ENCODE assay signal across 12 cellular contexts in the genomic region with DNA sequence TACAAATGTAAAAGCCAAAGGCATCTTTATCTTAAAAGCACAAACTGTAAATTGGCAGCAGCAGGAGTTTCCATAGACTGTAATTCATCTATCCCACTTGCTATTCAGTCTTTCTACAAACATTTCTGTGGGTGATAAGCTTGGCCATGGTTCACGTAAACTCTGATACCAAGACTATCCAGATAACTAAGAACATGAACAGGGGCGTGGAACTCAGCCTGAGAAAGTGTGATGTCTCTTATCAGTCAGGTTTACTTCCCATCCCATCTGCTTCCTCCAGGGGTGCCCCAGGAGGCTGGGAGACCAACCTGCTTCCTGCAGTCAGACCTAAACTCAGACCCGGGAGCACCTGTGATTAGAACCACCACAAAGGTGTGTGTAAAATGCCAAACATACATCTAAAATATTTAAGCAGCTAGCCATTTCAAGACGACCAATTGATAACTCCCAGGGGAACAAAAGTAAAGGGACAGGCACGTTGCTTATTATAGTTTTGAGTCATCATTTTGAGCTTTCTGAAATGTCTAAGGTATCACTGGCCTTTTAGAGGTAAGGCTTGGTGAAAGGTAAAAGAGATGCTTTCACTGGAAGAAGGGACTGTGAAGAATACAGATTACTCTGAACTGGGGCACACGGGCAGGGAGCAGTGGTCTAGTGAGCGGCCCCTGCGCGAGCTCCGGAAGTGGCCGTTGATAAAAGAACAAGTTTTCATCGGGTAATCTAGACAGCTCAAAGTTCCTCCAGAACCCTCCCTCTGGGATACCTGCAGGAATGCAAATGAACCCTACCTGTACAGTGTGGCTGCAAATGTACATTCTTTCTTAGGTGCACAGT. TPM values are rescaled to one million over a fixed set of nuclear protein-coding genes. Genes with fewer than 3 reads are reported as not detected.
DNase-seq lines count a peak whose midpoint lies in the region; ATAC-seq and TF ChIP-seq lines count a peak whose summit lies in the region.
"Had no signal": no experiment of that assay in that cellular context is flagged by ENCODE, and none has a peak within 500 bp of the region (broad histone marks: within the 10 kb centered on the region; RNA-seq: fewer than 3 reads in every experiment).

No MANE protein-coding gene starts in this region.

- no peaks in the 10 kb centered on the region for H3K79me2 ChIP-seq in OCI-LY1 (ENCODE audit: insufficient read depth, low read length)

- H3K4me1 ChIP-seq in Caco-2 (peaks cover 8% of the 10 kb centered on the region; the same call in 1 of the 2 replicates), OCI-LY1 (ENCODE audit: insufficient read depth, low read length, severe bottlenecking) (peaks cover 7% of the 10 kb centered on the region)

- ATAC-seq in GM19351 (IDR thresholded peaks at IDR 0.05; ENCODE audit: unreplicated experiment) (peak; percentile 67), HG02970 (IDR thresholded peaks at IDR 0.05; ENCODE audit: low FRiP score, unreplicated experiment) (peak; percentile 61)
- ATAC-seq in activated CD4-positive, CD25-positive, alpha-beta regulatory T cell treated with anti-CD3 and anti-CD28 coated beads, Interleukin-2, amount 50 U/mL, for 24 hours, result no peak

- no peak overlapping the region for H3K4me3 Mint-ChIP-seq in Caco-2 (ENCODE audit: unreplicated experiment)
- H3K4me3 Mint-ChIP-seq in type B pancreatic cell, result no peak overlapping the region
- H3K4me3 Mint-ChIP-seq: activated CD4-positive, alpha-beta T cell treated with anti-CD3 and anti-CD28 coated beads, Interleukin-2, amount 10 ng/mL, durations not matched to agents 24 days and 14 days; activated naive CD4-positive, alpha-beta T cell treated with anti-CD3 and anti-CD28 coated beads, Interleukin-2, amount 10 ng/mL, durations not matched to agents 7 days and 5 days had no signal

- peak overlapping the region; percentile 4; the same call in 1 of the 2 replicates for H3K4me2 ChIP-seq in OCI-LY1 (ENCODE audit: low read length)

- no peaks in the 10 kb centered on the region for H3K27me3 Mint-ChIP-seq in Caco-2 (ENCODE audit: insufficient read depth, unreplicated experiment)
- no peaks in the 10 kb centered on the region for H3K27me3 Mint-ChIP-seq in type B pancreatic cell
- H3K27me3 Mint-ChIP-seq: activated CD4-positive, alpha-beta T cell treated with anti-CD3 and anti-CD28 coated beads, Interleukin-2, amount 10 ng/mL, durations not matched to agents 24 days and 14 days; activated naive CD4-positive, alpha-beta T cell treated with anti-CD3 and anti-CD28 coated beads, Interleukin-2, amount 10 ng/mL, durations not matched to agents 7 days and 5 days had no signal

- H3K27ac Mint-ChIP-seq in Caco-2 (ENCODE audit: unreplicated experiment) (no peak overlapping the region), type B pancreatic cell (no peak overlapping the region)
- H3K27ac Mint-ChIP-seq: activated CD4-positive, alpha-beta T cell treated with anti-CD3 and anti-CD28 coated beads, Interleukin-2, amount 10 ng/mL, durations not matched to agents 24 days and 14 days; activated naive CD4-positive, alpha-beta T cell treated with anti-CD3 and anti-CD28 coated beads, Interleukin-2, amount 10 ng/mL, durations not matched to agents 7 days and 5 days had no signal

- no peaks in the 10 kb centered on the region for H3K9me2 ChIP-seq in OCI-LY1 (ENCODE audit: low read depth, low read length)

- peaks cover 5% of the 10 kb centered on the region for H3K36me3 Mint-ChIP-seq in Caco-2 (ENCODE audit: insufficient read depth, unreplicated experiment)
- peaks cover 10% of the 10 kb centered on the region for H3K36me3 Mint-ChIP-seq in type B pancreatic cell

- CTCF ChIA-PET in Caco-2 (lab: Charles Lee), result interaction anchor here (1.6 kb wide), 1 partner anchor 43 kb away, joined by 6 read pairs; no protein-coding TSS in a partner anchor

- no TSS peak for BruUV-seq in Caco-2 (replicated peaks; lab: Mats Ljungman, UMichigan)

- TF ChIP-seq CTCF in Caco-2 (IDR thresholded peaks at IDR 0.05; ENCODE audit: insufficient read depth in 1 of 2, low read depth in 1 of 2, low read length in 1 of 2, severe bottlenecking in 1 of 2, unreplicated experiment in 1 of 2) (no peak), OCI-LY1 (IDR thresholded peaks at IDR 0.05; ENCODE audit: low read length) (no peak), WERI-Rb-1 (IDR thresholded peaks at IDR 0.05; ENCODE audit: low read depth, low read length) (no peak), type B pancreatic cell (conservative IDR thresholded peaks at IDR 0.05) (no peak)

- H3K4me1 Mint-ChIP-seq in Caco-2 (ENCODE audit: low read depth, unreplicated experiment), result no peaks in the 10 kb centered on the region
- H3K4me1 Mint-ChIP-seq in type B pancreatic cell (ENCODE audit: unreplicated experiment), result no peaks in the 10 kb centered on the region
- H3K4me1 Mint-ChIP-seq: activated naive CD4-positive, alpha-beta T cell treated with anti-CD3 and anti-CD28 coated beads, Interleukin-2, amount 10 ng/mL, durations not matched to agents 7 days and 5 days had no signal

- DNase-seq in Caco-2 (peak; percentile 31 to 47), G401 (ENCODE audit: low spot score) (no peak), WERI-Rb-1 (no peak), type B pancreatic cell (ENCODE audit: extremely low spot score, unreplicated experiment) (no peak)
- DNase-seq: activated CD4-positive, alpha-beta T cell treated with anti-CD3 and anti-CD28 coated beads, Interleukin-2, amount 10 ng/mL, durations not matched to agents 24 days and 14 days; activated naive CD4-positive, alpha-beta T cell treated with anti-CD3 and anti-CD28 coated beads, Interleukin-2, amount 10 ng/mL, durations not matched to agents 7 days and 5 days; left ventricle myocardium inferior; stimulated activated CD4-positive, alpha-beta T cell treated with anti-CD3 and anti-CD28 coated beads, Interleukin-15, amount 100 ng/mL, for 24 hours had no signal

- intact Hi-C loops in Caco-2 (cut with micrococcal nuclease; ENCODE audit: unreplicated experiment), result no loop called here

- H3K27ac ChIP-seq in OCI-LY1 (ENCODE audit: low read depth, low read length, poor library complexity, severe bottlenecking) (no peak overlapping the region), WERI-Rb-1 (no peak overlapping the region)
- H3K27ac ChIP-seq: left ventricle myocardium inferior had no signal

- POLR2A ChIA-PET in Caco-2 (lab: Charles Lee), result no interaction called here

- no peak overlapping the region for H3K4me3 ChIP-seq in Caco-2 (ENCODE audit: low read depth, low read length)
- no peak overlapping the region for H3K4me3 ChIP-seq in OCI-LY1 (ENCODE audit: low read depth, low read length, poor library complexity, severe bottlenecking)
- H3K4me3 ChIP-seq in WERI-Rb-1 (ENCODE audit: low read depth, low read length), result no peak overlapping the region
- H3K4me3 ChIP-seq: left ventricle myocardium inferior had no signal

- H3K9ac ChIP-seq in OCI-LY1 (ENCODE audit: low read length), result no peak overlapping the region

- no peaks in the 10 kb centered on the region for H4K20me1 ChIP-seq in OCI-LY1 (ENCODE audit: insufficient read depth, low read length)

- H3K9me3 Mint-ChIP-seq in Caco-2 (ENCODE audit: unreplicated experiment), result no peaks in the 10 kb centered on the region
- H3K9me3 Mint-ChIP-seq in type B pancreatic cell, result no peaks in the 10 kb centered on the region
- H3K9me3 Mint-ChIP-seq: activated CD4-positive, alpha-beta T cell treated with anti-CD3 and anti-CD28 coated beads, Interleukin-2, amount 10 ng/mL, durations not matched to agents 24 days and 14 days; activated naive CD4-positive, alpha-beta T cell treated with anti-CD3 and anti-CD28 coated beads, Interleukin-2, amount 10 ng/mL, durations not matched to agents 7 days and 5 days had no signal

- no peaks in the 10 kb centered on the region for H3F3A ChIP-seq in OCI-LY1 (ENCODE audit: insufficient read depth, low read length)

- no peak overlapping the region for H2AFZ ChIP-seq in OCI-LY1 (ENCODE audit: low read length)

- H3K27me3 ChIP-seq in Caco-2 (replicated peaks; ENCODE audit: control insufficient read depth, insufficient read depth, low read length), result no peaks in the 10 kb centered on the region
- no peaks in the 10 kb centered on the region for H3K27me3 ChIP-seq in OCI-LY1 (ENCODE audit: insufficient read depth, low read length)
- H3K27me3 ChIP-seq in WERI-Rb-1 (ENCODE audit: insufficient read depth, low read depth, severe bottlenecking), result no peaks in the 10 kb centered on the region

- H3K36me3 ChIP-seq in Caco-2 (ENCODE audit: control insufficient read depth, insufficient read depth, low read length), result no peaks in the 10 kb centered on the region
- no peaks in the 10 kb centered on the region for H3K36me3 ChIP-seq in OCI-LY1 (ENCODE audit: insufficient read depth, low read length)
- H3K36me3 ChIP-seq in WERI-Rb-1, result no peaks in the 10 kb centered on the region

- in situ Hi-C loops in G401 (cut with HindIII; ENCODE audit: low sequenced_read_pairs), result no loop called here

- H3K9me3 ChIP-seq in Caco-2, result no peaks in the 10 kb centered on the region
- H3K9me3 ChIP-seq in OCI-LY1 (ENCODE audit: low read length), result no peaks in the 10 kb centered on the region
- H3K9me3 ChIP-seq in WERI-Rb-1 (ENCODE audit: severe bottlenecking), result no peaks in the 10 kb centered on the region
- H3K9me3 ChIP-seq: left ventricle myocardium inferior had no signal

RNA-seq across cellular contexts. Expression of a gene that starts 51.5 kb away (rescaled TPM):
- total RNA-seq in Caco-2 (2022), result 62.0 and 66.6 TPM in 2 replicates
- 14.9 and 26.7 TPM in 2 replicates for total RNA-seq in G401 (2014; rRNA removed; shearing (Covaris generic))
- total RNA-seq in type B pancreatic cell (ENCODE audit: low replicate concordance), result 37.3 and 43.8 TPM in 2 replicates

Comparison
In these comparisons a context has a peak if more than half of its experiments do, and no peak if none do; other contexts are left out.
1. DNase-seq: peak in Caco-2 (2 of 2); none in G401 (single experiment), WERI-Rb-1 (single experiment) and type B pancreatic cell (single experiment).
2. ATAC-seq: peak in GM19351 (single experiment) and HG02970 (single experiment); none in activated CD4-positive, CD25-positive, alpha-beta regulatory T cell treated with anti-CD3 and anti-CD28 coated beads, Interleukin-2, amount 50 U/mL, for 24 hours (0 of 2).